In the genomic region with DNA sequence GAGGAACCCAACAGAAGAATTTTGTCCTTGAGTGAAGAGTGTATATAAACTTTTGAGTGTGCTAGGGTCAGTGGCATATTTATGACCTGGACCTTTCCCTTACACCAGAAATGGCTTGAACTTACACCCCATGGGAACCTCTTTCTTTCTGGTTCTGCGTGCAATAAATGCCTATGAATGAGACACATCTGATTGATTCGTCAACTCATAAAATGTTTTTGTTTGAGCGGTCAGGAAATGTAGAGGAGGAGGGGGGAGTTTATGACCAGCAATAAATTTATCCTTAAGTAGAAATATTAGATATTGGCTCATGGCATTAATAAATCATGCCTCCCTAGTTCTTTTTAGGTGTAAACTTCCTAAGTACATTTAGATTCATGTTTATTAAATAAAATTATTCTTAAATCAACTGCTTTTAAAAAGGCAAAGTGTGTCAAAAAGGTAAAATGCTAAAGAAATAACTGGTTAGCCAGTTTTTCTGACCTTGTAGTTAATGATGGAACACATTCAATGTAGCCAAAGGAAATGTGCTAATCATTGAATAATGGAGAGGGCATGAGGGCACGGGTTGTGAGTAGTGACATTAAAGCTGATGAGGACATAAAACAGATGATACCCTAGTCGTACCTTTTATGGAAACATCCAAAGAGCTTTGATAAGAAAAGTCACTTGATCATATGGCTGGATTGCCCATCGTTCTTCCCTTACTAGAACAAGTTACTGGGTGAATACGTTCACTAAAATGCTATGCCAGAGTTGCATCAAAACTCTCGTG, we compare ENCODE assay signal across 18 cellular contexts. TPM values are rescaled to one million over a fixed set of nuclear protein-coding genes. Genes with fewer than 3 reads are reported as not detected.
DNase-seq lines count a peak whose midpoint lies in the region; ATAC-seq and TF ChIP-seq lines count a peak whose summit lies in the region.
"Had no signal": no experiment of that assay in that cellular context is flagged by ENCODE, and none has a peak within 500 bp of the region (broad histone marks: within the 10 kb centered on the region; RNA-seq: fewer than 3 reads in every experiment).

No MANE protein-coding gene starts in this region.

- H3K27me3 ChIP-seq in left ventricle myocardium inferior (ENCODE audit: low read depth), result no peaks in the 10 kb centered on the region
- H3K27me3 ChIP-seq: BLaER1 had no signal

- no peak overlapping the region for H3K4me3 ChIP-seq in left ventricle myocardium inferior
- H3K4me3 ChIP-seq: BLaER1, HAP-1 had no signal

- no peaks in the 10 kb centered on the region for H3K9me3 ChIP-seq in left ventricle myocardium inferior (replicated peaks)
- H3K9me3 ChIP-seq: BLaER1, HAP-1 had no signal

- peaks cover 13% of the 10 kb centered on the region for H3K4me1 ChIP-seq in left ventricle myocardium inferior
- H3K4me1 ChIP-seq: BLaER1, HAP-1 had no signal

- H3K4me1 Mint-ChIP-seq in nephron progenitor cell, result peaks cover 8% of the 10 kb centered on the region
- H3K4me1 Mint-ChIP-seq: CD14-positive monocyte; CD4-positive, alpha-beta memory T cell had no signal

- DNase-seq in Right ventricle myocardium inferior (ENCODE audit: missing footprints), result no peak
- no peak for DNase-seq in cardiac septum (ENCODE audit: low spot score)
- DNase-seq in dermis microvascular lymphatic vessel endothelial cell (ENCODE audit: low read depth in 2 of 2), result peak; percentile 48 to 87
- no peak for DNase-seq in left ventricle myocardium inferior
- DNase-seq in nephron progenitor cell, result no peak
- no peak for DNase-seq in NCI-H510A treated with DMSO at 0.1 percent for 48 hours (lab: John Stamatoyannopoulos, UW)
- DNase-seq in RPMI8226, result no peak
- DNase-seq: 8988T; Calu3; CD4-positive, alpha-beta memory T cell; DMS 273 treated with DMSO at 0.1 percent for 48 hours; DMS53; DND-41; EL had no signal

- no peaks in the 10 kb centered on the region for H3K9me3 Mint-ChIP-seq in nephron progenitor cell
- H3K9me3 Mint-ChIP-seq: CD14-positive monocyte; CD4-positive, alpha-beta memory T cell had no signal

- peak overlapping the region; percentile 86 for H3K27ac Mint-ChIP-seq in nephron progenitor cell
- H3K27ac Mint-ChIP-seq: CD14-positive monocyte; CD4-positive, alpha-beta memory T cell had no signal

- H3K4me3 Mint-ChIP-seq in nephron progenitor cell, result no peak overlapping the region
- H3K4me3 Mint-ChIP-seq: CD14-positive monocyte; CD4-positive, alpha-beta memory T cell had no signal

- H3K27ac ChIP-seq in left ventricle myocardium inferior (replicated peaks), result peak overlapping the region; percentile 73
- H3K27ac ChIP-seq: BLaER1 had no signal

- intact Hi-C loops in Right ventricle myocardium inferior (cut with DNase I), result loop anchor here (5.0 kb wide), 2 partner anchors 41 to 61 kb away; a partner anchor contains a TSS
- intact Hi-C loops in cardiac septum (cut with DNase I), result no loop called here
- intact Hi-C loops in left ventricle myocardium inferior (cut with micrococcal nuclease), result no loop called here

- ATAC-seq in Right ventricle myocardium inferior, result peak; percentile 83
- ATAC-seq in HG03354 (IDR thresholded peaks at IDR 0.05; ENCODE audit: poor library complexity, severe bottlenecking, unreplicated experiment), result no peak

- peaks cover 62% of the 10 kb centered on the region for H3K36me3 ChIP-seq in left ventricle myocardium inferior
- H3K36me3 ChIP-seq: HAP-1 had no signal

- H3K27me3 Mint-ChIP-seq in nephron progenitor cell (ENCODE audit: low read depth, poor library complexity), result no peaks in the 10 kb centered on the region
- H3K27me3 Mint-ChIP-seq: CD4-positive, alpha-beta memory T cell had no signal

- H3K36me3 Mint-ChIP-seq in nephron progenitor cell (ENCODE audit: low read depth), result peaks cover 44% of the 10 kb centered on the region

- TF ChIP-seq CTCF in left ventricle myocardium inferior (IDR thresholded peaks at IDR 0.05; ENCODE audit: borderline replicate concordance) (no peak), nephron progenitor cell (IDR thresholded peaks at IDR 0.05) (no peak)

RNA-seq across cellular contexts. Expression of a gene that starts 13.6 kb away (rescaled TPM):
- total RNA-seq in Right ventricle myocardium inferior, result 21.6 TPM
- total RNA-seq in cardiac septum, result 24.0 TPM
- 20.0 and 24.0 TPM in 2 replicates for total RNA-seq in dermis microvascular lymphatic vessel endothelial cell
- 20.3 TPM for total RNA-seq in left ventricle myocardium inferior

Comparison
In these comparisons a context has a peak if more than half of its experiments do, and no peak if none do; other contexts are left out.
1. DNase-seq: peak in dermis microvascular lymphatic vessel endothelial cell (2 of 2); none in Right ventricle myocardium inferior (single experiment), cardiac septum (single experiment), left ventricle myocardium inferior (single experiment), nephron progenitor cell (single experiment), NCI-H510A treated with DMSO at 0.1 percent for 48 hours (single experiment) and RPMI8226 (single experiment).